ENCODE assay signal across 14 cellular contexts in the genomic region with DNA sequence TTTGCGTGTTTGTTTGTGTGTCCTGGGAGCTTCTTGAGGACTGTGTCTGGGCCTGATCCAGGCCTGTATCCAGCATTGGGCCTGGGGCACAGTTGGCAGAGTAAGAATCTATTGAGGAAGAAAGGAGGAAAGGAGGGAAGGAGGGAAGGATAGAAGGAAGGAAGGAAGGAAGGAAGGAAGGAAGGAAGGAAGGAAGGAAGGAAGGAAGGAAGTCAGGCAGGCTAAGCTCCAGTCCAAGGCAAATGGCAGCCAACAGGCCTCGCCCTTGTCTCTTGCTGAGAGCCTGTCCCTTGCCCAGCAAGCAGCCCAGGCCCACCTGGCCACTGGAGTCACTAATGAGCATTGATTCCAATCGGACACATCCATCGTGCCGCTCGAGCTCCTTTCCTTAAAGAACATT.
DNase-seq lines count a peak whose midpoint lies in the region; ATAC-seq and TF ChIP-seq lines count a peak whose summit lies in the region.
"Had no signal": no experiment of that assay in that cellular context is flagged by ENCODE, and none has a peak within 500 bp of the region (broad histone marks: within the 10 kb centered on the region; RNA-seq: fewer than 3 reads in every experiment).

No MANE protein-coding gene starts in this region.

- H3K36me3 ChIP-seq in lower lobe of right lung (no peaks in the 10 kb centered on the region), sigmoid colon (no peaks in the 10 kb centered on the region)
- H3K36me3 ChIP-seq: BLaER1 treated with 17β-estradiol and CSF1 and Interleukin-3, amounts not matched to agents 10 nM and 100 nM had no signal

- CTCF ChIA-PET in activated CD4-positive, alpha-beta T cell treated with anti-CD3 and anti-CD28 coated beads, Interleukin-2, amount 10 ng/mL, durations not matched to agents 7 days and 5 days (lab: Charles Lee) = interaction anchor here (1.1 kb wide), 1 partner anchor 17 kb away, joined by 3 read pairs; no protein-coding TSS in a partner anchor

- H3K4me1 Mint-ChIP-seq in activated CD4-positive, alpha-beta T cell treated with anti-CD3 and anti-CD28 coated beads, Interleukin-2, amount 10 ng/mL, durations not matched to agents 7 days and 5 days = no peaks in the 10 kb centered on the region
- H3K4me1 Mint-ChIP-seq: CD4-positive, CD25-positive, alpha-beta regulatory T cell had no signal

- WGBS in sigmoid colon, 2 donors = 89 to 93% methylated on average over 6 of the region's 6 CpGs

- no peak for ATAC-seq in lower lobe of right lung
- ATAC-seq: HCT116 had no signal

- no peak for DNase-seq in activated CD4-positive, alpha-beta T cell treated with anti-CD3 and anti-CD28 coated beads, Interleukin-2, amount 10 ng/mL, durations not matched to agents 7 days and 5 days
- no peak for DNase-seq in activated CD4-positive, alpha-beta T cell treated with anti-CD3 and anti-CD28 coated beads, Interleukin-2, amount 50 U/mL, for 1 hour
- DNase-seq in lower lobe of right lung (peak; percentile 24), sigmoid colon (peak; percentile 35), foreskin melanocyte (no peak), SIG-M5 (lab: John Stamatoyannopoulos, UW) (no peak), NAMALWA (ENCODE audit: low spot score) (no peak)
- DNase-seq in stimulated activated naive CD4-positive, alpha-beta T cell treated with Interleukin-2 at 50 U/mL for 16 hours (lab: John Stamatoyannopoulos, UW) = no peak
- DNase-seq: AML-193; CD4-positive, CD25-positive, alpha-beta regulatory T cell; DMS53 had no signal

- H3K4me1 ChIP-seq in lower lobe of right lung (no peaks in the 10 kb centered on the region), sigmoid colon (no peaks in the 10 kb centered on the region)

- H3K4me3 ChIP-seq in lower lobe of right lung = no peak overlapping the region
- H3K4me3 ChIP-seq in sigmoid colon = no peak overlapping the region
- H3K4me3 ChIP-seq: BLaER1 treated with 17β-estradiol and CSF1 and Interleukin-3, amounts not matched to agents 10 nM and 100 nM had no signal

- intact Hi-C loops in lower lobe of right lung (cut with DNase I) (no loop called here), sigmoid colon (cut with DNase I) (no loop called here)

- TF ChIP-seq CTCF in lower lobe of right lung (IDR thresholded peaks at IDR 0.05) (no peak), sigmoid colon (IDR thresholded peaks at IDR 0.05) (no peak)

- H3K4me3 Mint-ChIP-seq in activated CD4-positive, alpha-beta T cell treated with anti-CD3 and anti-CD28 coated beads, Interleukin-2, amount 10 ng/mL, durations not matched to agents 7 days and 5 days = no peak overlapping the region
- H3K4me3 Mint-ChIP-seq: CD4-positive, CD25-positive, alpha-beta regulatory T cell had no signal

- no peaks in the 10 kb centered on the region for H3K27me3 ChIP-seq in lower lobe of right lung (ENCODE audit: low read depth)
- no peaks in the 10 kb centered on the region for H3K27me3 ChIP-seq in sigmoid colon
- H3K27me3 ChIP-seq: BLaER1 treated with 17β-estradiol and CSF1 and Interleukin-3, amounts not matched to agents 10 nM and 100 nM had no signal

- peaks cover 11% of the 10 kb centered on the region for H3K9me3 Mint-ChIP-seq in activated CD4-positive, alpha-beta T cell treated with anti-CD3 and anti-CD28 coated beads, Interleukin-2, amount 10 ng/mL, durations not matched to agents 7 days and 5 days

- POLR2A ChIA-PET in activated CD4-positive, alpha-beta T cell treated with anti-CD3 and anti-CD28 coated beads, Interleukin-2, amount 10 ng/mL, durations not matched to agents 7 days and 5 days (lab: Charles Lee) = no interaction called here

- no peaks in the 10 kb centered on the region for H3K9me3 ChIP-seq in lower lobe of right lung
- H3K9me3 ChIP-seq in sigmoid colon = peaks cover 0 to 14% (median 3%) of the 10 kb centered on the region in 4 donors

- H3K27ac ChIP-seq in lower lobe of right lung (no peak overlapping the region), sigmoid colon (no peak overlapping the region)
- H3K27ac ChIP-seq: 22Rv1; BLaER1 treated with 17β-estradiol and CSF1 and Interleukin-3, amounts not matched to agents 10 nM and 100 nM had no signal

- TF ChIP-seq EP300 in sigmoid colon (IDR thresholded peaks at IDR 0.05) = no peak

- no peak for TF ChIP-seq POLR2A in sigmoid colon (IDR thresholded peaks at IDR 0.05)

- peaks cover 7% of the 10 kb centered on the region for H3K27me3 Mint-ChIP-seq in activated CD4-positive, alpha-beta T cell treated with anti-CD3 and anti-CD28 coated beads, Interleukin-2, amount 10 ng/mL, durations not matched to agents 7 days and 5 days

- H3K36me3 Mint-ChIP-seq in activated CD4-positive, alpha-beta T cell treated with anti-CD3 and anti-CD28 coated beads, Interleukin-2, amount 10 ng/mL, durations not matched to agents 7 days and 5 days (ENCODE audit: low read depth) = no peaks in the 10 kb centered on the region

- H3K27ac Mint-ChIP-seq in activated CD4-positive, alpha-beta T cell treated with anti-CD3 and anti-CD28 coated beads, Interleukin-2, amount 10 ng/mL, durations not matched to agents 7 days and 5 days = peak overlapping the region; percentile 61

Comparison
In these comparisons a context has a peak if more than half of its experiments do, and no peak if none do; other contexts are left out.
1. DNase-seq: peak in lower lobe of right lung (single experiment) and sigmoid colon (single experiment); none in activated CD4-positive, alpha-beta T cell treated with anti-CD3 and anti-CD28 coated beads, Interleukin-2, amount 10 ng/mL, durations not matched to agents 7 days and 5 days (single experiment), activated CD4-positive, alpha-beta T cell treated with anti-CD3 and anti-CD28 coated beads, Interleukin-2, amount 50 U/mL, for 1 hour (single experiment), foreskin melanocyte (single experiment), SIG-M5 (single experiment), NAMALWA (single experiment) and stimulated activated naive CD4-positive, alpha-beta T cell treated with Interleukin-2 at 50 U/mL for 16 hours (single experiment).